Comparison of ENCODE assay signal across 23 cellular contexts in the genomic region with DNA sequence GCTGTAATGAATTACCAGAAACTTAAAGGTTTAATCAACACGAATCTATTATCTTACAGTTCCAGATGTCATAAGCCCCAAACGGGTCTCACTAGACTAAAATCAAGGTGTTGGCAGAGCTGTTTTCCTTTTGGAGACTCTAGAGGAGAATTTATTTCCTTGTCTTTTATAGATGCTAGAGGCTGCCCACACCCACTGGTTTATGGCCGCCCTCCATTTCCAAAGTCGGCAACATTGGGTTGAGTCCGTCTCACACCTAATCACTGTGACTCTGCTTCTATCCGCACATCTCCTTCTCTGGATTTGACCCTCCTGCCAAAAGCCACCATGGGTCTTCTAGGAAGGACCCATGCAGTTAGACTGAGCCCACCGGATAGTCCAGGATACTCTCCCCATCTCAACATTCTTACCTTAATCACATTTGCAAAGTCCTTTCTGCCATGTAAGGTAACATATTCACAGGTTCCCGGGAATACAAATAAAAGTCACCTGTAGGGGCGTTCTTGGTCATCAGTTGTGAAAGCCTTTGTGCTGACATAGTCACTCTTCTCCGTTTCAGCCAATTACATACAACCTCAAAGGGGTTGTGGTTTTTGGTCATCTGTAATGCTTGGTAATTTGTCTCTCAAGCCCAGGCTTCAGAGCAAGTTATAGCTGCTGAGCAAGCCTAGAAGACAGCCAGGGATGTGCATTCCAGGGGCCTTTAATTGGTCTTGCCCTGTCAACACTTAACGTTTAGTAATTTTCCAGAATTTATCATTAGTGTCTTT.
DNase-seq lines count a peak whose midpoint lies in the region; ATAC-seq and TF ChIP-seq lines count a peak whose summit lies in the region.
"Had no signal": no experiment of that assay in that cellular context is flagged by ENCODE, and none has a peak within 500 bp of the region (broad histone marks: within the 10 kb centered on the region; RNA-seq: fewer than 3 reads in every experiment).

No MANE protein-coding gene starts in this region.

- no peak overlapping the region for H3K9ac ChIP-seq in SK-N-SH

- peaks cover 8 to 29% of the 10 kb centered on the region in 2 experiments; a peak in 3 of 4 replicates for H3K4me1 ChIP-seq in SK-N-SH (ENCODE audit: control insufficient read depth in 1 of 2, insufficient read depth in 2 of 2, low read depth in 1 of 2, low read length in 1 of 2)
- H3K4me1 ChIP-seq in right lobe of liver, result no peaks in the 10 kb centered on the region

- TF ChIP-seq RAD21 in SK-N-SH (IDR thresholded peaks at IDR 0.05; ENCODE audit: low read length), result no peak

- peaks cover 42 to 74% of the 10 kb centered on the region in 2 experiments for H3K36me3 ChIP-seq in SK-N-SH (replicated peaks in 1 of 2; ENCODE audit: control insufficient read depth in 1 of 2, insufficient read depth in 2 of 2, low read length in 1 of 2)
- no peaks in the 10 kb centered on the region for H3K36me3 ChIP-seq in right lobe of liver

- 81% methylated on average over 11 of the region's 11 CpGs for WGBS in SK-N-SH (ENCODE audit: low lambda C conversion rate)
- WGBS in right lobe of liver (ENCODE audit: insufficient coverage, low coverage, low lambda C conversion rate, missing lambda C conversion rate), result 67% methylated on average over 10 of the region's 11 CpGs

- peak overlapping the region; percentile 42 to 93; a peak in 3 of 4 replicates for H3K27ac ChIP-seq in SK-N-SH (ENCODE audit: low read depth in 2 of 2, low read length in 1 of 2)
- H3K27ac ChIP-seq in dorsolateral prefrontal cortex, result no peak overlapping the region
- H3K27ac ChIP-seq in right lobe of liver, result no peak overlapping the region
- H3K27ac ChIP-seq: adrenal gland, VCaP had no signal

- H3K27me3 ChIP-seq in SK-N-SH (ENCODE audit: insufficient read depth) (no peaks in the 10 kb centered on the region), dorsolateral prefrontal cortex (no peaks in the 10 kb centered on the region), right lobe of liver (no peaks in the 10 kb centered on the region)
- H3K27me3 ChIP-seq: adrenal gland, MG63 had no signal

- no peak for ATAC-seq in SK-N-SH treated with all-trans-retinoic acid at 6 μM for 48 hours
- no peak for ATAC-seq in right lobe of liver
- ATAC-seq: HepG2; natural killer cell treated with Interleukin-12 subunit alpha and Interleukin-12 subunit beta and Interleukin-15 and Interleukin-18, amount 100 ng/mL, for 72 hours; stimulated activated naive CD8-positive, alpha-beta T cell treated with anti-CD3 and anti-CD28 coated beads, Interleukin-15, Interleukin-2, amounts not matched to agents 100 U/mL and 50 U/mL, for 24 hours had no signal

- no peak overlapping the region for H3K4me3 ChIP-seq in SK-N-SH (ENCODE audit: low read depth in 2 of 2, low read length in 1 of 2)
- H3K4me3 ChIP-seq in fibroblast of villous mesenchyme (ENCODE audit: low read depth, low read length), result no peak overlapping the region
- no peak overlapping the region for H3K4me3 ChIP-seq in dorsolateral prefrontal cortex
- H3K4me3 ChIP-seq in right lobe of liver, result no peak overlapping the region
- H3K4me3 ChIP-seq: adrenal gland, MG63 had no signal

- H2AFZ ChIP-seq in SK-N-SH (ENCODE audit: low read depth), result no peak overlapping the region

- CTCF ChIA-PET in SK-N-SH (lab: Yijun Ruan, JAX), result interaction anchor here (0.6 to 2.0 kb wide), 6 partner anchors 8 to 249 kb away, joined by 3 to 6 read pairs (median 5); no protein-coding TSS in a partner anchor

- H3K9me2 ChIP-seq in SK-N-SH, result no peaks in the 10 kb centered on the region

- no peaks in the 10 kb centered on the region for H3K9me3 ChIP-seq in SK-N-SH
- no peaks in the 10 kb centered on the region for H3K9me3 ChIP-seq in right lobe of liver
- H3K9me3 ChIP-seq: adrenal gland had no signal

- H3F3A ChIP-seq in SK-N-SH (replicated peaks; ENCODE audit: insufficient read depth), result no peaks in the 10 kb centered on the region

- no peaks in the 10 kb centered on the region for H4K20me1 ChIP-seq in SK-N-SH (ENCODE audit: insufficient read depth)

- DNase-seq in SK-N-SH (no peak), RPMI7951 (ENCODE audit: low read depth) (peak; percentile 60), fibroblast of villous mesenchyme (ENCODE audit: low read depth) (peak; percentile 44), dorsolateral prefrontal cortex (no peak), SK-N-DZ (ENCODE audit: low spot score) (no peak), right lobe of liver (no peak), dermis blood vessel endothelial cell (no peak)
- DNase-seq: activated gamma-delta T cell treated with Interleukin-2 at 50 U/mL for 16 hours; adrenal gland; CD4-positive, CD25-positive, alpha-beta regulatory T cell; effector memory CD4-positive, alpha-beta T cell; HCEC 1CT; MG63; NCI-H187; NCI-H345; NK-92 treated with Interleukin-12 subunit alpha and Interleukin-12 subunit beta, amount 100 ng/mL, for 24 hours; posterior cingulate gyrus; stimulated activated CD4-positive, alpha-beta T cell treated with anti-CD3 and anti-CD28 coated beads, Interleukin-1b, Interleukin-23, amount 100 ng/mL, for 48 hours; stimulated activated naive CD8-positive, alpha-beta T cell treated with anti-CD3 and anti-CD28 coated beads, Interleukin-15, Interleukin-2, amounts not matched to agents 100 U/mL and 50 U/mL, for 24 hours had no signal

- H3K4me2 ChIP-seq in SK-N-SH, result no peak overlapping the region

- TF ChIP-seq POLR2A in right lobe of liver (IDR thresholded peaks at IDR 0.05), result no peak

- POLR2A ChIA-PET in SK-N-SH (lab: Yijun Ruan, JAX), result interaction anchor here (0.8 kb wide), 1 partner anchor 16 kb away, joined by 3 read pairs; no protein-coding TSS in a partner anchor

- H3K79me2 ChIP-seq in SK-N-SH (ENCODE audit: insufficient read depth), result no peaks in the 10 kb centered on the region

- intact Hi-C loops in dorsolateral prefrontal cortex (cut with DNase I) (no loop called here), right lobe of liver (cut with DNase I) (no loop called here)

- no peak for TF ChIP-seq EP300 in SK-N-SH (IDR thresholded peaks at IDR 0.05; ENCODE audit: borderline replicate concordance in 1 of 2, low read depth in 1 of 2, low read length in 1 of 2)

- TF ChIP-seq CTCF in SK-N-SH (IDR thresholded peaks at IDR 0.05) (no peak), fibroblast of villous mesenchyme (IDR thresholded peaks at IDR 0.05; ENCODE audit: insufficient read depth, low read depth, low read length) (no peak), dorsolateral prefrontal cortex (IDR thresholded peaks at IDR 0.05 in 54 of 56, conservative IDR thresholded peaks at IDR 0.05 in 2 of 56; ENCODE audit: low read depth in 1 of 56, partially characterized antibody in 56 of 56) (no peak), right lobe of liver (IDR thresholded peaks at IDR 0.05) (no peak)

TF ChIP-seq in SK-N-SH, 30 proteins besides CTCF, POLR2A, EP300 and RAD21 (continues in another document):
- TF ChIP-seq RCOR1 (IDR thresholded peaks at IDR 0.05; ENCODE audit: low read length), result no peak
- TF ChIP-seq SIN3A (IDR thresholded peaks at IDR 0.05; ENCODE audit: borderline replicate concordance, low read depth, low read length), result no peak
- TF ChIP-seq, protein P1, sequence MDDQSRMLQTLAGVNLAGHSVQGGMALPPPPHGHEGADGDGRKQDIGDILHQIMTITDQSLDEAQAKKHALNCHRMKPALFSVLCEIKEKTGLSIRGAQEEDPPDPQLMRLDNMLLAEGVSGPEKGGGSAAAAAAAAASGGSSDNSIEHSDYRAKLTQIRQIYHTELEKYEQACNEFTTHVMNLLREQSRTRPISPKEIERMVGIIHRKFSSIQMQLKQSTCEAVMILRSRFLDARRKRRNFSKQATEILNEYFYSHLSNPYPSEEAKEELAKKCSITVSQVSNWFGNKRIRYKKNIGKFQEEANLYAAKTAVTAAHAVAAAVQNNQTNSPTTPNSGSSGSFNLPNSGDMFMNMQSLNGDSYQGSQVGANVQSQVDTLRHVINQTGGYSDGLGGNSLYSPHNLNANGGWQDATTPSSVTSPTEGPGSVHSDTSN (IDR thresholded peaks at IDR 0.05), result no peak
- no peak for TF ChIP-seq NRF1 (IDR thresholded peaks at IDR 0.05; ENCODE audit: low read depth, low read length)
- TF ChIP-seq FOXJ3 (CRISPR knock-in tag; IDR thresholded peaks at IDR 0.05), result no peak
- TF ChIP-seq GABPA (IDR thresholded peaks at IDR 0.05; ENCODE audit: low read depth), result no peak
- no peak for TF ChIP-seq JUND (IDR thresholded peaks at IDR 0.05)
- no peak for TF ChIP-seq MEF2A (IDR thresholded peaks at IDR 0.05; ENCODE audit: borderline replicate concordance, low read depth)

TF ChIP-seq in SK-N-SH treated with all-trans-retinoic acid at 6 μM for 48 hours, 23 proteins besides CTCF, POLR2A, EP300 and RAD21:
- TF ChIP-seq RARB (CRISPR knock-in tag; IDR thresholded peaks at IDR 0.05), result no peak
- no peak for TF ChIP-seq CSDC2 (CRISPR knock-in tag; IDR thresholded peaks at IDR 0.05)
- no peak for TF ChIP-seq ESRRG (CRISPR knock-in tag; IDR thresholded peaks at IDR 0.05)
- TF ChIP-seq, protein P2, sequence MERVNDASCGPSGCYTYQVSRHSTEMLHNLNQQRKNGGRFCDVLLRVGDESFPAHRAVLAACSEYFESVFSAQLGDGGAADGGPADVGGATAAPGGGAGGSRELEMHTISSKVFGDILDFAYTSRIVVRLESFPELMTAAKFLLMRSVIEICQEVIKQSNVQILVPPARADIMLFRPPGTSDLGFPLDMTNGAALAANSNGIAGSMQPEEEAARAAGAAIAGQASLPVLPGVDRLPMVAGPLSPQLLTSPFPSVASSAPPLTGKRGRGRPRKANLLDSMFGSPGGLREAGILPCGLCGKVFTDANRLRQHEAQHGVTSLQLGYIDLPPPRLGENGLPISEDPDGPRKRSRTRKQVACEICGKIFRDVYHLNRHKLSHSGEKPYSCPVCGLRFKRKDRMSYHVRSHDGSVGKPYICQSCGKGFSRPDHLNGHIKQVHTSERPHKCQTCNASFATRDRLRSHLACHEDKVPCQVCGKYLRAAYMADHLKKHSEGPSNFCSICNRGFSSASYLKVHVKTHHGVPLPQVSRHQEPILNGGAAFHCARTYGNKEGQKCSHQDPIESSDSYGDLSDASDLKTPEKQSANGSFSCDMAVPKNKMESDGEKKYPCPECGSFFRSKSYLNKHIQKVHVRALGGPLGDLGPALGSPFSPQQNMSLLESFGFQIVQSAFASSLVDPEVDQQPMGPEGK (CRISPR knock-in tag; IDR thresholded peaks at IDR 0.05; ENCODE audit: borderline replicate concordance), result no peak
- TF ChIP-seq, protein P3, sequence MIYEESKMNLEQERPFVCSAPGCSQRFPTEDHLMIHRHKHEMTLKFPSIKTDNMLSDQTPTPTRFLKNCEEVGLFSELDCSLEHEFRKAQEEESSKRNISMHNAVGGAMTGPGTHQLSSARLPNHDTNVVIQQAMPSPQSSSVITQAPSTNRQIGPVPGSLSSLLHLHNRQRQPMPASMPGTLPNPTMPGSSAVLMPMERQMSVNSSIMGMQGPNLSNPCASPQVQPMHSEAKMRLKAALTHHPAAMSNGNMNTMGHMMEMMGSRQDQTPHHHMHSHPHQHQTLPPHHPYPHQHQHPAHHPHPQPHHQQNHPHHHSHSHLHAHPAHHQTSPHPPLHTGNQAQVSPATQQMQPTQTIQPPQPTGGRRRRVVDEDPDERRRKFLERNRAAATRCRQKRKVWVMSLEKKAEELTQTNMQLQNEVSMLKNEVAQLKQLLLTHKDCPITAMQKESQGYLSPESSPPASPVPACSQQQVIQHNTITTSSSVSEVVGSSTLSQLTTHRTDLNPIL (CRISPR knock-in tag; IDR thresholded peaks at IDR 0.05; ENCODE audit: low read depth), result no peak
TF ChIP-seq in SK-N-SH treated with all-trans-retinoic acid at 6 μM for 48 hours: peak in this region for 0.

Comparison
In these comparisons a context has a peak if more than half of its experiments do, and no peak if none do; other contexts are left out.
1. DNase-seq: peak in RPMI7951 (single experiment) and fibroblast of villous mesenchyme (single experiment); none in SK-N-SH (single experiment), dorsolateral prefrontal cortex (0 of 10), SK-N-DZ (single experiment), right lobe of liver (0 of 3) and dermis blood vessel endothelial cell (single experiment).
2. H3K27ac ChIP-seq: peak in SK-N-SH (2 of 2); none in dorsolateral prefrontal cortex (0 of 59) and right lobe of liver (0 of 3).